1 cellular context compared by ENCODE assay signal in genomic region chr7:27180431-27181175, GRCh38.
TF ChIP-seq lines count a peak whose summit lies in the region.

No MANE protein-coding gene starts in this region.

TF ChIP-seq in A549, 52 proteins besides CTCF, POLR2A, EP300 and RAD21 (continued from another document):
- TF ChIP-seq, protein P1, sequence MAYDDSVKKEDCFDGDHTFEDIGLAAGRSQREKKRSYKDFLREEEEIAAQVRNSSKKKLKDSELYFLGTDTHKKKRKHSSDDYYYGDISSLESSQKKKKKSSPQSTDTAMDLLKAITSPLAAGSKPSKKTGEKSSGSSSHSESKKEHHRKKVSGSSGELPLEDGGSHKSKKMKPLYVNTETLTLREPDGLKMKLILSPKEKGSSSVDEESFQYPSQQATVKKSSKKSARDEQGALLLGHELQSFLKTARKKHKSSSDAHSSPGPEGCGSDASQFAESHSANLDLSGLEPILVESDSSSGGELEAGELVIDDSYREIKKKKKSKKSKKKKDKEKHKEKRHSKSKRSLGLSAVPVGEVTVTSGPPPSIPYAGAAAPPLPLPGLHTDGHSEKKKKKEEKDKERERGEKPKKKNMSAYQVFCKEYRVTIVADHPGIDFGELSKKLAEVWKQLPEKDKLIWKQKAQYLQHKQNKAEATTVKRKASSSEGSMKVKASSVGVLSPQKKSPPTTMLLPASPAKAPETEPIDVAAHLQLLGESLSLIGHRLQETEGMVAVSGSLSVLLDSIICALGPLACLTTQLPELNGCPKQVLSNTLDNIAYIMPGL (CRISPR knock-in tag; IDR thresholded peaks at IDR 0.05; ENCODE audit: borderline replicate concordance) = no peak
- TF ChIP-seq RNF2 (IDR thresholded peaks at IDR 0.05; ENCODE audit: borderline replicate concordance, low read depth) (no peak), SREBF2 (IDR thresholded peaks at IDR 0.05) (no peak), EHF (CRISPR knock-in tag; IDR thresholded peaks at IDR 0.05) (no peak), RFX5 (IDR thresholded peaks at IDR 0.05) (no peak), NPAS2 (CRISPR knock-in tag; IDR thresholded peaks at IDR 0.05; ENCODE audit: borderline replicate concordance) (no peak), MAZ (IDR thresholded peaks at IDR 0.05; ENCODE audit: borderline replicate concordance, low read depth, low read length) (no peak), HEYL (CRISPR knock-in tag; IDR thresholded peaks at IDR 0.05) (no peak), JUNB (IDR thresholded peaks at IDR 0.05) (no peak), HDAC2 (IDR thresholded peaks at IDR 0.05) (no peak), SMC3 (IDR thresholded peaks at IDR 0.05) (no peak)
